Comparison of ENCODE assay signal across 1 cellular context in genomic region chr15:25247418-25248030, GRCh38.
TF ChIP-seq lines count a peak whose summit lies in the region.

No MANE protein-coding gene starts in this region.

TF ChIP-seq in HepG2, 621 proteins besides CTCF, POLR2A, EP300 and RAD21 (continued from another document):
- TF ChIP-seq, protein P1, sequence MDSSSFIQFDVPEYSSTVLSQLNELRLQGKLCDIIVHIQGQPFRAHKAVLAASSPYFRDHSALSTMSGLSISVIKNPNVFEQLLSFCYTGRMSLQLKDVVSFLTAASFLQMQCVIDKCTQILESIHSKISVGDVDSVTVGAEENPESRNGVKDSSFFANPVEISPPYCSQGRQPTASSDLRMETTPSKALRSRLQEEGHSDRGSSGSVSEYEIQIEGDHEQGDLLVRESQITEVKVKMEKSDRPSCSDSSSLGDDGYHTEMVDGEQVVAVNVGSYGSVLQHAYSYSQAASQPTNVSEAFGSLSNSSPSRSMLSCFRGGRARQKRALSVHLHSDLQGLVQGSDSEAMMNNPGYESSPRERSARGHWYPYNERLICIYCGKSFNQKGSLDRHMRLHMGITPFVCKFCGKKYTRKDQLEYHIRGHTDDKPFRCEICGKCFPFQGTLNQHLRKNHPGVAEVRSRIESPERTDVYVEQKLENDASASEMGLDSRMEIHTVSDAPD (CRISPR knock-in tag; IDR thresholded peaks at IDR 0.05), result no peak
- TF ChIP-seq DR1 (CRISPR knock-in tag; IDR thresholded peaks at IDR 0.05), result no peak
- TF ChIP-seq ZKSCAN1 (IDR thresholded peaks at IDR 0.05; ENCODE audit: low read length), result no peak
- TF ChIP-seq TARDBP (CRISPR knock-in tag; IDR thresholded peaks at IDR 0.05), result no peak
- no peak for TF ChIP-seq ZNF362 (CRISPR knock-in tag; IDR thresholded peaks at IDR 0.05; ENCODE audit: borderline replicate concordance)
